26 cellular contexts compared by ENCODE assay signal in the genomic region with DNA sequence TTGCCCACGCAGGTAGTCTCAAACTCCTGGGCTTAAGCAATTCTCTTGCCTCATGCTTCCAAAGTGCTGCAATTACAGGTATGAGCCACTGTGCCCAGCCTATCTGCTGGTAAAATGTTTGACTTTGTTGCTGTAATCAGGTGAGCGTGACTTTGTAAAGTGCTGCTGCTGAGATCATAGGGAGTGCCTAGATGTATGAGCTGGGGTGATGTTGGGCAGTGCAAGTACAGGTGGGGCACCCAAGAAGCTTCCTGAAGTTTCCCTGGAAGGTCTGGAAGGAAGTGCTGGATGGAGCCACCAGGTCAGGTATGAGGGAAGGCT. TPM values are rescaled to one million over a fixed set of nuclear protein-coding genes. Genes with fewer than 3 reads are reported as not detected.
DNase-seq lines count a peak whose midpoint lies in the region; ATAC-seq and TF ChIP-seq lines count a peak whose summit lies in the region.
"Had no signal": no experiment of that assay in that cellular context is flagged by ENCODE, and none has a peak within 500 bp of the region (broad histone marks: within the 10 kb centered on the region; RNA-seq: fewer than 3 reads in every experiment).

No MANE protein-coding gene starts in this region.

- intact Hi-C loops in activated CD8-positive, alpha-beta T cell treated with anti-CD3 and anti-CD28 coated beads for 36 hours (cut with micrococcal nuclease) = no loop called here
- intact Hi-C loops in natural killer cell (cut with micrococcal nuclease) = no loop called here
- intact Hi-C loops in stomach (cut with DNase I; ENCODE audit: low total_unique reads) = loop anchor here (10.0 kb wide), 1 partner anchor 224 kb away; no protein-coding TSS in a partner anchor

- H3K14ac ChIP-seq in mesenchymal stem cell (ENCODE audit: low read length in 2 of 2) = no peak overlapping the region

- H3K79me1 ChIP-seq in mesenchymal stem cell (replicated peaks; ENCODE audit: low read length, poor library complexity, severe bottlenecking) = no peaks in the 10 kb centered on the region

- H4K8ac ChIP-seq in mesenchymal stem cell (ENCODE audit: low read length) = no peak overlapping the region

- no peaks in the 10 kb centered on the region for H3K9me3 Mint-ChIP-seq in activated CD8-positive, alpha-beta T cell treated with anti-CD3 and anti-CD28 coated beads, Interleukin-2, amount 10 ng/mL, durations not matched to agents 7 days and 5 days (ENCODE audit: insufficient read depth)
- no peaks in the 10 kb centered on the region for H3K9me3 Mint-ChIP-seq in activated CD8-positive, alpha-beta T cell treated with anti-CD3 and anti-CD28 coated beads for 36 hours
- H3K9me3 Mint-ChIP-seq in natural killer cell treated with Interleukin-12 subunit alpha and Interleukin-12 subunit beta and Interleukin-15 and Interleukin-18, amount 100 ng/mL, for 72 hours = no peaks in the 10 kb centered on the region
- H3K9me3 Mint-ChIP-seq in natural killer cell = no peaks in the 10 kb centered on the region

- H3K36me3 ChIP-seq in mesenchymal stem cell (ENCODE audit: control insufficient read depth in 1 of 2, insufficient read depth in 2 of 2, low read depth in 1 of 2, low read length in 2 of 2) (peaks cover 0 to 42% of the 10 kb centered on the region in 2 experiments), stomach (peaks cover 0 to 43% (median 22%) of the 10 kb centered on the region in 4 donors)
- H3K36me3 ChIP-seq: BE2C, MG63, SJCRH30 had no signal

- no peak overlapping the region for H3K9ac ChIP-seq in mesenchymal stem cell (ENCODE audit: low read length)

- no peak overlapping the region for H3K4me3 ChIP-seq in mesenchymal stem cell (ENCODE audit: insufficient read depth in 1 of 2, low read depth in 1 of 2, low read length in 2 of 2)
- H3K4me3 ChIP-seq in stomach = no peak overlapping the region
- H3K4me3 ChIP-seq: MG63, SJCRH30 had no signal

- H3K9me3 ChIP-seq in mesenchymal stem cell (ENCODE audit: control insufficient read depth, low read length) = no peaks in the 10 kb centered on the region
- peaks cover 0 to 3% (median 0%) of the 10 kb centered on the region in 4 donors for H3K9me3 ChIP-seq in stomach
- H3K9me3 ChIP-seq: BE2C, SJCRH30 had no signal

- no peak for TF ChIP-seq POLR2A in stomach (IDR thresholded peaks at IDR 0.05)

- H2BK120ac ChIP-seq in mesenchymal stem cell (ENCODE audit: low read depth, low read length) = no peak overlapping the region

- H2BK15ac ChIP-seq in mesenchymal stem cell (ENCODE audit: low read depth, poor library complexity, severe bottlenecking) = peak overlapping the region; percentile 31

- no peaks in the 10 kb centered on the region for H3K27me3 Mint-ChIP-seq in activated CD8-positive, alpha-beta T cell treated with anti-CD3 and anti-CD28 coated beads, Interleukin-2, amount 10 ng/mL, durations not matched to agents 7 days and 5 days (ENCODE audit: low read depth)
- H3K27me3 Mint-ChIP-seq in activated CD8-positive, alpha-beta T cell treated with anti-CD3 and anti-CD28 coated beads for 36 hours = no peaks in the 10 kb centered on the region
- H3K27me3 Mint-ChIP-seq in natural killer cell treated with Interleukin-12 subunit alpha and Interleukin-12 subunit beta and Interleukin-15 and Interleukin-18, amount 100 ng/mL, for 72 hours = no peaks in the 10 kb centered on the region
- H3K27me3 Mint-ChIP-seq in natural killer cell (ENCODE audit: low read depth in 2 of 2) = no peaks in the 10 kb centered on the region

- H3K27ac ChIP-seq in mesenchymal stem cell (ENCODE audit: low read length, poor library complexity, severe bottlenecking) = no peak overlapping the region
- H3K27ac ChIP-seq in stomach = peak overlapping the region in 2 of 5 donors; percentile 24 to 64
- H3K27ac ChIP-seq: SJCRH30 had no signal

- no peak overlapping the region for H3K4me3 Mint-ChIP-seq in activated CD8-positive, alpha-beta T cell treated with anti-CD3 and anti-CD28 coated beads, Interleukin-2, amount 10 ng/mL, durations not matched to agents 7 days and 5 days
- no peak overlapping the region for H3K4me3 Mint-ChIP-seq in activated CD8-positive, alpha-beta T cell treated with anti-CD3 and anti-CD28 coated beads for 36 hours
- no peak overlapping the region for H3K4me3 Mint-ChIP-seq in natural killer cell treated with Interleukin-12 subunit alpha and Interleukin-12 subunit beta and Interleukin-15 and Interleukin-18, amount 100 ng/mL, for 72 hours
- H3K4me3 Mint-ChIP-seq in natural killer cell = no peak overlapping the region
- H3K4me3 Mint-ChIP-seq: CD14-positive monocyte had no signal

- H2BK5ac ChIP-seq in mesenchymal stem cell (ENCODE audit: low read depth, low read length, poor library complexity, severe bottlenecking) = no peak overlapping the region

- H2AK5ac ChIP-seq in mesenchymal stem cell (ENCODE audit: low read length, severe bottlenecking) = no peak overlapping the region

- no peak for DNase-seq in activated CD8-positive, alpha-beta T cell treated with anti-CD3 and anti-CD28 coated beads, Interleukin-2, amount 10 ng/mL, durations not matched to agents 7 days and 5 days
- DNase-seq in activated CD8-positive, alpha-beta T cell treated with anti-CD3 and anti-CD28 coated beads for 36 hours = no peak
- peak; percentile 18 for DNase-seq in natural killer cell treated with Interleukin-12 subunit alpha and Interleukin-12 subunit beta and Interleukin-15 and Interleukin-18, amount 100 ng/mL, for 72 hours (ENCODE audit: low spot score)
- DNase-seq in natural killer cell = no peak
- no peak for DNase-seq in mesenchymal stem cell
- peak; percentile 37 for DNase-seq in stomach
- no peak for DNase-seq in NCI-H1105 treated with DMSO at 0.1 percent for 48 hours (lab: John Stamatoyannopoulos, UW)
- no peak for DNase-seq in stimulated activated CD8-positive, alpha-beta memory T cell treated with anti-CD3 and anti-CD28 coated beads, Interleukin-4, amount 100 ng/mL, for 48 hours
- DNase-seq: 8988T; ACHN; BE2C; GOT3; HCEC 1CT; KBM-7; MG63; NCI-H1417; NCI-H1694; NCI-H2029 treated with DMSO at 0.1 percent for 48 hours; NCI-H446 treated with DMSO at 0.1 percent for 48 hours; NCI-H526; NCI-H82; NK-92 treated with Interleukin-12 subunit alpha and Interleukin-12 subunit beta, amount 100 ng/mL, for 24 hours; PC-3; SJCRH30 had no signal

- H2AFZ ChIP-seq in mesenchymal stem cell (ENCODE audit: low read depth, low read length) = no peak overlapping the region

- H3K4me1 Mint-ChIP-seq in activated CD8-positive, alpha-beta T cell treated with anti-CD3 and anti-CD28 coated beads, Interleukin-2, amount 10 ng/mL, durations not matched to agents 7 days and 5 days (ENCODE audit: low read depth) = no peaks in the 10 kb centered on the region
- no peaks in the 10 kb centered on the region for H3K4me1 Mint-ChIP-seq in activated CD8-positive, alpha-beta T cell treated with anti-CD3 and anti-CD28 coated beads for 36 hours (ENCODE audit: low read depth)
- H3K4me1 Mint-ChIP-seq in natural killer cell treated with Interleukin-12 subunit alpha and Interleukin-12 subunit beta and Interleukin-15 and Interleukin-18, amount 100 ng/mL, for 72 hours (ENCODE audit: low read depth in 2 of 2) = peaks cover 0 to 3% of the 10 kb centered on the region in 2 donors
- peaks cover 0 to 4% of the 10 kb centered on the region in 2 donors for H3K4me1 Mint-ChIP-seq in natural killer cell
- H3K4me1 Mint-ChIP-seq: CD14-positive monocyte had no signal

- no peak overlapping the region for H2BK12ac ChIP-seq in mesenchymal stem cell (ENCODE audit: low read length in 2 of 2)

- WGBS in mesenchymal stem cell = 99% methylated on average over 2 of the region's 2 CpGs
- 27 to 63% (median 53%) methylated on average over 2 of the region's 2 CpGs for WGBS in stomach, 5 donors

- peaks cover 0 to 9% of the 10 kb centered on the region in 2 experiments for H3K27me3 ChIP-seq in mesenchymal stem cell (ENCODE audit: control insufficient read depth in 1 of 2, insufficient read depth in 1 of 2, low read length in 2 of 2)
- H3K27me3 ChIP-seq in stomach = no peaks in the 10 kb centered on the region
- H3K27me3 ChIP-seq: MG63, SJCRH30 had no signal

- no peak overlapping the region for H3K4ac ChIP-seq in mesenchymal stem cell (ENCODE audit: low read depth in 1 of 2, low read length in 2 of 2)

- POLR2A ChIA-PET in activated CD8-positive, alpha-beta T cell treated with anti-CD3 and anti-CD28 coated beads, Interleukin-2, amount 10 ng/mL, durations not matched to agents 7 days and 5 days (lab: Charles Lee) = no interaction called here
- POLR2A ChIA-PET in activated CD8-positive, alpha-beta T cell treated with anti-CD3 and anti-CD28 coated beads for 36 hours (lab: Charles Lee) = interaction anchor here (0.5 to 1.3 kb wide), 5 partner anchors 9 to 116 kb away, joined by 3 to 5 read pairs (median 3); no protein-coding TSS in a partner anchor

- H3K23ac ChIP-seq in mesenchymal stem cell (ENCODE audit: low read length in 2 of 2) = no peak overlapping the region

- ATAC-seq in activated CD8-positive, alpha-beta T cell treated with anti-CD3 and anti-CD28 coated beads, Interleukin-2, amount 10 ng/mL, durations not matched to agents 7 days and 5 days = no peak
- ATAC-seq in activated CD8-positive, alpha-beta T cell treated with anti-CD3 and anti-CD28 coated beads for 36 hours = no peak
- no peak for ATAC-seq in natural killer cell treated with Interleukin-12 subunit alpha and Interleukin-12 subunit beta and Interleukin-15 and Interleukin-18, amount 100 ng/mL, for 72 hours
- ATAC-seq in natural killer cell = no peak
- ATAC-seq: Right ventricle myocardium inferior had no signal

- H3K4me2 ChIP-seq in mesenchymal stem cell (ENCODE audit: low read length, poor library complexity, severe bottlenecking) = no peak overlapping the region

- H4K91ac ChIP-seq in mesenchymal stem cell (ENCODE audit: low read length) = no peak overlapping the region

- H3K4me1 ChIP-seq in mesenchymal stem cell (ENCODE audit: control insufficient read depth, insufficient read depth, low read depth, low read length) = no peaks in the 10 kb centered on the region
- H3K4me1 ChIP-seq in stomach = no peaks in the 10 kb centered on the region
- H3K4me1 ChIP-seq: BE2C, SJCRH30 had no signal

- no peak overlapping the region for H3K18ac ChIP-seq in mesenchymal stem cell (ENCODE audit: low read depth in 1 of 2, low read length in 2 of 2)

- no peak for TF ChIP-seq EP300 in stomach (IDR thresholded peaks at IDR 0.05)

- peak overlapping the region; percentile 43 for H3K27ac Mint-ChIP-seq in activated CD8-positive, alpha-beta T cell treated with anti-CD3 and anti-CD28 coated beads, Interleukin-2, amount 10 ng/mL, durations not matched to agents 7 days and 5 days
- no peak overlapping the region for H3K27ac Mint-ChIP-seq in activated CD8-positive, alpha-beta T cell treated with anti-CD3 and anti-CD28 coated beads for 36 hours
- H3K27ac Mint-ChIP-seq in natural killer cell treated with Interleukin-12 subunit alpha and Interleukin-12 subunit beta and Interleukin-15 and Interleukin-18, amount 100 ng/mL, for 72 hours = no peak overlapping the region
- H3K27ac Mint-ChIP-seq in natural killer cell = peak overlapping the region in 1 of 2 donors; percentile 56
- H3K27ac Mint-ChIP-seq: CD14-positive monocyte had no signal

- CTCF ChIA-PET in activated CD8-positive, alpha-beta T cell treated with anti-CD3 and anti-CD28 coated beads, Interleukin-2, amount 10 ng/mL, durations not matched to agents 7 days and 5 days (lab: Charles Lee) = interaction anchor here (0.7 to 6.7 kb wide), 21 partner anchors 9 to 420 kb away, joined by 3 to 130 read pairs (median 7); partner anchors contain the start of gene KIF21B
- CTCF ChIA-PET in activated CD8-positive, alpha-beta T cell treated with anti-CD3 and anti-CD28 coated beads for 36 hours (lab: Charles Lee) = interaction anchor here (0.6 to 13.4 kb wide), 36 partner anchors 8 to 422 kb away, joined by 3 to 363 read pairs (median 5); partner anchors contain the start of genes KIF21B and TMEM9

- peaks cover 79% of the 10 kb centered on the region for H3K36me3 Mint-ChIP-seq in activated CD8-positive, alpha-beta T cell treated with anti-CD3 and anti-CD28 coated beads, Interleukin-2, amount 10 ng/mL, durations not matched to agents 7 days and 5 days (ENCODE audit: low read depth)
- H3K36me3 Mint-ChIP-seq in activated CD8-positive, alpha-beta T cell treated with anti-CD3 and anti-CD28 coated beads for 36 hours (ENCODE audit: low read depth) = peaks cover 69% of the 10 kb centered on the region
- no peaks in the 10 kb centered on the region for H3K36me3 Mint-ChIP-seq in natural killer cell treated with Interleukin-12 subunit alpha and Interleukin-12 subunit beta and Interleukin-15 and Interleukin-18, amount 100 ng/mL, for 72 hours
- no peaks in the 10 kb centered on the region for H3K36me3 Mint-ChIP-seq in natural killer cell

- no peak for TF ChIP-seq CTCF in activated CD8-positive, alpha-beta T cell treated with anti-CD3 and anti-CD28 coated beads for 36 hours (IDR thresholded peaks at IDR 0.05)
- TF ChIP-seq CTCF in natural killer cell (IDR thresholded peaks at IDR 0.05) (no peak), stomach (IDR thresholded peaks at IDR 0.05) (no peak)

RNA-seq across cellular contexts. Expression of gene KIF21B, which starts 43.1 kb away (rescaled TPM):
- total RNA-seq in activated CD8-positive, alpha-beta T cell treated with anti-CD3 and anti-CD28 coated beads, Interleukin-2, amount 10 ng/mL, durations not matched to agents 7 days and 5 days = 100 to 1,000 TPM; 158 to 162 TPM
- 10 to 100 TPM; 93.5 to 94.0 TPM for total RNA-seq in activated CD8-positive, alpha-beta T cell treated with anti-CD3 and anti-CD28 coated beads for 36 hours
- total RNA-seq in natural killer cell treated with Interleukin-12 subunit alpha and Interleukin-12 subunit beta and Interleukin-15 and Interleukin-18, amount 100 ng/mL, for 72 hours = 10 to 100 TPM; 71.1 to 93.3 TPM
- total RNA-seq in natural killer cell = 100 to 1,000 TPM; 102 to 129 (median 126) TPM
- polyA plus RNA-seq in mesenchymal stem cell (2013, experiment 1 of 2) = 1.1 TPM
- polyA plus RNA-seq in mesenchymal stem cell (2013, experiment 2 of 2) = 1.1 TPM
- 1 to 10 TPM; 2.0 to 8.8 (median 3.2) TPM for total RNA-seq in stomach
- polyA plus RNA-seq in stomach = under 1 TPM; 0.30 to 0.68 (median 0.31) TPM

Comparison
In these comparisons a context has a peak if more than half of its experiments do, and no peak if none do; other contexts are left out.
1. DNase-seq: peak in natural killer cell treated with Interleukin-12 subunit alpha and Interleukin-12 subunit beta and Interleukin-15 and Interleukin-18, amount 100 ng/mL, for 72 hours (single experiment) and stomach (single experiment); none in activated CD8-positive, alpha-beta T cell treated with anti-CD3 and anti-CD28 coated beads, Interleukin-2, amount 10 ng/mL, durations not matched to agents 7 days and 5 days (single experiment), activated CD8-positive, alpha-beta T cell treated with anti-CD3 and anti-CD28 coated beads for 36 hours (single experiment), natural killer cell (single experiment), mesenchymal stem cell (single experiment), NCI-H1105 treated with DMSO at 0.1 percent for 48 hours (single experiment) and stimulated activated CD8-positive, alpha-beta memory T cell treated with anti-CD3 and anti-CD28 coated beads, Interleukin-4, amount 100 ng/mL, for 48 hours (single experiment).
2. RNA of gene KIF21B, which starts 43.1 kb away (total RNA-seq): 158 to 162 TPM in activated CD8-positive, alpha-beta T cell treated with anti-CD3 and anti-CD28 coated beads, Interleukin-2, amount 10 ng/mL, durations not matched to agents 7 days and 5 days, 102 to 129 TPM in natural killer cell, 93.5 to 94.0 TPM in activated CD8-positive, alpha-beta T cell treated with anti-CD3 and anti-CD28 coated beads for 36 hours and 71.1 to 93.3 TPM in natural killer cell treated with Interleukin-12 subunit alpha and Interleukin-12 subunit beta and Interleukin-15 and Interleukin-18, amount 100 ng/mL, for 72 hours; 2.0 to 8.8 TPM in stomach; every median in the first group is over 4 times any median in the second.